In the genomic region with DNA sequence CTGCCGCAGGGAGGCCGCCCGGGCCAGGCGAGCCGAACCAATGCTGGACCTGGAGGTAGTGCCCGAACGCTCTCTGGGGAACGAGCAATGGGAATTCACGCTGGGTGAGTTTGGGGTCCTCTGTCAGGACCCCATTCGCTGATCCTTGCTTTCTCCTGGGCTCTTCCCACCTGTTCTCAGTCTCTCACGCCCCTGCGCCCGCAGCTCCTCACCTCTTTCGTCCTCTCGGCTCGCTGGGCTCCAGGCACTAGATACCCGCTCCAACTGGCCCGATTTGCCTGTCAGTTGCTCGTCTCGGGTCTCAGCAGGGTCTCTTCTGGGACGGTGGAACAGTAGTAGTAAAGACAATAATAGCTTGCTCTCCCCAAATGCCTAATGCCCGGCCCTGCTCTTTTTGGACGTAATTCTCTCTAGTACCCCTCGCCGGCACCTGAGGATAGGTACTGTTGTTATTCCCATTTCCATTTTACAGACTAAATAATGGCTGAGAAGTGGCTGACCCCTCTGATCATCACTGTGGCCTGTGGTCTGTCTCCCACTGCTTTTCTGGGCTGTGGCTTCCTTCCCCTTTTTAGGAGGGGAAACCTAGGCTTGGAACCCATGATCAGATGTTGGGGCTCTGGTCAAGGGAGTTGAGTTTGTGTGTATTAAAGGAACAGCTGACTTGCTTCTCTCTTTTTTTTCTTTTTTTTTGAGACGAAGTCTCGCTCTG, we compare ENCODE assay signal across 8 cellular contexts. TPM values are rescaled to one million over a fixed set of nuclear protein-coding genes. Genes with fewer than 3 reads are reported as not detected.
A peak's percentile ranks its signal among the peaks of the same experiment; 100 is the strongest.
DNase-seq lines count a peak whose midpoint lies in the region; ATAC-seq and TF ChIP-seq lines count a peak whose summit lies in the region.

No MANE protein-coding gene starts in this region.

- peaks cover 25% of the 10 kb centered on the region for H3K4me1 Mint-ChIP-seq in activated T-cell treated with anti-CD3 and anti-CD28 coated beads, Interleukin-2, amount 50 U/mL, for 4 hours (ENCODE audit: low read depth)

- H3K4me3 Mint-ChIP-seq in activated T-cell treated with anti-CD3 and anti-CD28 coated beads, Interleukin-2, amount 50 U/mL, for 4 hours, result peak overlapping the region; percentile 96

- no peaks in the 10 kb centered on the region for H3K9me3 ChIP-seq in hepatocyte (ENCODE audit: low read depth)

- no peaks in the 10 kb centered on the region for H3K36me3 Mint-ChIP-seq in activated T-cell treated with anti-CD3 and anti-CD28 coated beads, Interleukin-2, amount 50 U/mL, for 4 hours (ENCODE audit: insufficient read depth)

- WGBS in hepatocyte (ENCODE audit: low lambda C conversion rate, missing lambda C conversion rate), result 8% methylated on average over 27 of the region's 27 CpGs

- H3K27me3 ChIP-seq in HL-60 (ENCODE audit: insufficient read depth, poor library complexity, severe bottlenecking), result no peaks in the 10 kb centered on the region
- H3K27me3 ChIP-seq in hepatocyte, result no peaks in the 10 kb centered on the region

- H3K9me2 ChIP-seq in hepatocyte (replicated peaks; ENCODE audit: insufficient read depth), result no peaks in the 10 kb centered on the region

- peak overlapping the region; percentile 97 for H3K4me2 ChIP-seq in hepatocyte

- TF ChIP-seq CTCF in HL-60 (IDR thresholded peaks at IDR 0.05; ENCODE audit: insufficient read depth, low read length), result no peak
- no peak for TF ChIP-seq CTCF in hepatocyte (IDR thresholded peaks at IDR 0.05; ENCODE audit: poor library complexity)

- peaks cover 53% of the 10 kb centered on the region for H3K79me2 ChIP-seq in hepatocyte

- H3K4me3 ChIP-seq in HL-60 (replicated peaks; ENCODE audit: insufficient read depth, low read length) (peak overlapping the region; percentile 88), hepatocyte (peak overlapping the region; percentile 48), skeletal muscle cell (ENCODE audit: low read depth, low read length) (peak overlapping the region; percentile 99)

- H3K9me3 Mint-ChIP-seq in activated T-cell treated with anti-CD3 and anti-CD28 coated beads, Interleukin-2, amount 50 U/mL, for 4 hours, result no peaks in the 10 kb centered on the region

- H4K20me1 ChIP-seq in hepatocyte (ENCODE audit: insufficient read depth, poor library complexity, severe bottlenecking), result peaks cover 2% of the 10 kb centered on the region

- H3K27ac ChIP-seq in HL-60 (replicated peaks) (peak overlapping the region; percentile 77), hepatocyte (peak overlapping the region; percentile 51)

- no peaks in the 10 kb centered on the region for H3K27me3 Mint-ChIP-seq in activated T-cell treated with anti-CD3 and anti-CD28 coated beads, Interleukin-2, amount 50 U/mL, for 4 hours (ENCODE audit: low read depth)

- DNase-seq in activated T-cell treated with anti-CD3 and anti-CD28 coated beads, Interleukin-2, amount 50 U/mL, for 4 hours, result no peak
- DNase-seq in activated T-cell treated with anti-CD3 and anti-CD28 coated beads, Interleukin-2, amount 50 U/mL, for 48 hours, result no peak
- DNase-seq in HL-60 (ENCODE audit: low read depth in 1 of 2, low spot score in 1 of 2) (peak; percentile 30 to 89), hepatocyte (ENCODE audit: low spot score) (peak; percentile 35), skeletal muscle cell (ENCODE audit: low read depth) (no peak), NCI-H2107 treated with DMSO at 0.1 percent for 48 hours (lab: John Stamatoyannopoulos, UW; ENCODE audit: unreplicated experiment) (no peak)
- DNase-seq in activated CD4-positive, alpha-beta T cell treated with anti-CD3 and anti-CD28 coated beads, Interleukin-2, amount 50 U/mL, for 1 hour, result peak; percentile 1

- peak; percentile 4 to 23 for ATAC-seq in activated T-cell treated with anti-CD3 and anti-CD28 coated beads, Interleukin-2, amount 50 U/mL, for 4 hours
- ATAC-seq in HG02759 (IDR thresholded peaks at IDR 0.05; ENCODE audit: unreplicated experiment), result no peak

- peak overlapping the region; percentile 55 for H2AFZ ChIP-seq in hepatocyte

- peaks cover 30% of the 10 kb centered on the region for H3K4me1 ChIP-seq in hepatocyte (ENCODE audit: insufficient read depth)

- H3K36me3 ChIP-seq in hepatocyte (replicated peaks; ENCODE audit: insufficient read depth, low read depth), result no peaks in the 10 kb centered on the region

RNA-seq across cellular contexts. Expression of a gene that starts 0.6 kb away (rescaled TPM):
- 10 to 100 TPM; 17.4 to 19.5 (median 18.6) TPM for total RNA-seq in activated T-cell treated with anti-CD3 and anti-CD28 coated beads, Interleukin-2, amount 50 U/mL, for 4 hours
- 18.6 and 18.7 TPM in 2 replicates for total RNA-seq in hepatocyte
- polyA plus RNA-seq in hepatocyte, result 15.2 and 20.2 TPM in 2 replicates

RNA-seq across cellular contexts. Expression of a gene that starts 40.5 kb away (rescaled TPM):
- total RNA-seq in activated T-cell treated with anti-CD3 and anti-CD28 coated beads, Interleukin-2, amount 50 U/mL, for 4 hours, result 1 to 10 TPM; 1.3 to 1.9 (median 1.3) TPM
- 33.3 and 34.5 TPM in 2 replicates for total RNA-seq in hepatocyte
- 37.5 and 44.2 TPM in 2 replicates for polyA plus RNA-seq in hepatocyte

RNA-seq across cellular contexts. Expression of a gene that starts 49.4 kb away (rescaled TPM):
- 10 to 100 TPM; 16.0 to 20.3 (median 17.4) TPM for total RNA-seq in activated T-cell treated with anti-CD3 and anti-CD28 coated beads, Interleukin-2, amount 50 U/mL, for 4 hours
- 18.5 and 21.9 TPM in 2 replicates for total RNA-seq in hepatocyte
- 31.4 and 32.4 TPM in 2 replicates for polyA plus RNA-seq in hepatocyte

RNA-seq across cellular contexts. Expression of a gene that starts 49.5 kb away (rescaled TPM):
- 1 to 10 TPM; 4.8 to 8.9 (median 6.1) TPM for total RNA-seq in activated T-cell treated with anti-CD3 and anti-CD28 coated beads, Interleukin-2, amount 50 U/mL, for 4 hours
- 10.7 and 11.1 TPM in 2 replicates for total RNA-seq in hepatocyte
- 15.9 and 19.8 TPM in 2 replicates for polyA plus RNA-seq in hepatocyte

RNA-seq across cellular contexts. Expression of a gene that starts 54.3 kb away (rescaled TPM):
- 1 to 10 TPM; 2.8 to 6.1 (median 4.0) TPM for total RNA-seq in activated T-cell treated with anti-CD3 and anti-CD28 coated beads, Interleukin-2, amount 50 U/mL, for 4 hours
- 3.2 and 5.5 TPM in 2 replicates for total RNA-seq in hepatocyte
- polyA plus RNA-seq in hepatocyte, result 8.5 and 15.7 TPM in 2 replicates

Comparison
In these comparisons a context has a peak if more than half of its experiments do, and no peak if none do; other contexts are left out.
1. DNase-seq: peak in HL-60 (2 of 2), activated CD4-positive, alpha-beta T cell treated with anti-CD3 and anti-CD28 coated beads, Interleukin-2, amount 50 U/mL, for 1 hour (single experiment) and hepatocyte (single experiment); none in activated T-cell treated with anti-CD3 and anti-CD28 coated beads, Interleukin-2, amount 50 U/mL, for 4 hours (single experiment), activated T-cell treated with anti-CD3 and anti-CD28 coated beads, Interleukin-2, amount 50 U/mL, for 48 hours (0 of 2), skeletal muscle cell (single experiment) and NCI-H2107 treated with DMSO at 0.1 percent for 48 hours (single experiment).
2. H3K4me3 ChIP-seq: peak in every context shown above with its lines; median percentile 99 in skeletal muscle cell; 88 in HL-60; 48 in hepatocyte.
3. RNA of a gene that starts 40.5 kb away (total RNA-seq): 33.3 to 34.5 TPM in hepatocyte; 1.3 to 1.9 TPM in activated T-cell treated with anti-CD3 and anti-CD28 coated beads, Interleukin-2, amount 50 U/mL, for 4 hours; every median in the first group is over 10 times any median in the second.